ENCODE assay signal across 7 cellular contexts in the genomic region with DNA sequence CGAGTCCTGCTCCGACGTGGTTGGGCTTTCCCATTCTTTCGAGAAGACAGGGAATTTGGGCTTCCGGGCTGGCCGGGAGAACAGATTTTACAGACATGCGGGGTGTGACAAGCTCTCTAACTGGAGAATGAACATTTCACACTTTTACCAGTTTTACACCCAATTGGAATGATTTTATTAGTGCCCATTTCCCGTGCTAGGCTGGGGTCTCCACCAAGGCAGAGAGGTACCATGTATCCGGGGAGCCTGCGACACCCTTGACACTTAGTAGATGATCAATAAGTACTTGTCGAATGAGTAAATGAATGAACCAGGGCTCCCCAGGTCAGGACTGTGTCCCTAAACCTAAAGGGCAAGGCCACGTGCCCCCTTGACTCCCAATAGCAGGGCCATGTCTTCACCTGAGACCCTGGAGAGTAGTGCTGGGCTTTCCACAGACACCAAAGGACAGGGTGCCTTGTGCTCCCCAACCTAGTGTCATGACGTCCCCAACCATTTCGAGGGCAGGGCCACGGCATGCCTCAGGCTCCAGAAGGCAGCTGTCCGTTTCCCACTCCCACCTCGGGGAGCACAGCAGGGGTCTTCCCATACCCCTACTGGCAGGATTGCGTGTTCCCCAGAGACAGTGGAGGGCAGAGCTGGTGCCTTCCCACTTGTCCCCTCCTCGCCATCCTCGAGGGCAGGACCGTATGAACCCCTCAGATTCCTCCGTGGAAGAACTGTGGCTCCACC. TPM values are rescaled to one million over a fixed set of nuclear protein-coding genes. Genes with fewer than 3 reads are reported as not detected.
A peak's percentile ranks its signal among the peaks of the same experiment; 100 is the strongest.
DNase-seq lines count a peak whose midpoint lies in the region; ATAC-seq and TF ChIP-seq lines count a peak whose summit lies in the region.

No MANE protein-coding gene starts in this region.

- no peaks in the 10 kb centered on the region for H3K9me2 ChIP-seq in PC-9 (ENCODE audit: insufficient read depth)

- H3K27ac Mint-ChIP-seq in memory B cell: peak overlapping the region; percentile 94

- ATAC-seq in memory B cell (ENCODE audit: low read depth): no peak

- DNase-seq in GM20000 (ENCODE audit: low spot score): peak; percentile 48
- no peak for DNase-seq in PC-9
- no peak for DNase-seq in cardiac fibroblast (ENCODE audit: low read depth in 2 of 2)
- DNase-seq in memory B cell (ENCODE audit: low spot score in 2 of 2): peak in 1 of 2 donors; percentile 44
- peak in 1 of 2 donors; percentile 71 for DNase-seq in tibial artery
- DNase-seq in NCI-H526 treated with DMSO at 0.1 percent for 48 hours (lab: John Stamatoyannopoulos, UW): no peak
- DNase-seq in NCI-H1436 treated with DMSO at 0.1 percent for 48 hours (lab: John Stamatoyannopoulos, UW): no peak

- POLR2A ChIA-PET in PC-9 (lab: Charles Lee; ENCODE audit: unreplicated experiment): interaction anchor here (0.6 to 1.2 kb wide), 4 partner anchors 27 to 232 kb away, joined by 3 to 10 read pairs (median 6); a partner anchor contains a TSS

- H3K9me3 Mint-ChIP-seq in memory B cell: no peaks in the 10 kb centered on the region

- peaks cover 44% of the 10 kb centered on the region for H3K79me2 ChIP-seq in PC-9 (ENCODE audit: low read depth)

- peak overlapping the region; percentile 92 for H3K4me3 Mint-ChIP-seq in memory B cell

- TSS peak; percentile 89 for BruUV-seq in PC-9 (replicated peaks; lab: Mats Ljungman, UMichigan)

- H3K27me3 ChIP-seq in PC-9 (ENCODE audit: insufficient read depth, low read depth): no peaks in the 10 kb centered on the region
- no peaks in the 10 kb centered on the region for H3K27me3 ChIP-seq in tibial artery

- H3K4me2 ChIP-seq in PC-9: peak overlapping the region; percentile 97

- H3K4me3 ChIP-seq in PC-9 (peak overlapping the region; percentile 98), cardiac fibroblast (replicated peaks in 1 of 2; ENCODE audit: low read depth in 2 of 2, low read length in 2 of 2) (peak overlapping the region; percentile 83 to 86), tibial artery (peak overlapping the region; percentile 90 to 97)

- peak overlapping the region; percentile 93 for H2AFZ ChIP-seq in PC-9

- H3K36me3 ChIP-seq in PC-9 (ENCODE audit: low read depth) (no peaks in the 10 kb centered on the region; the same call in 1 of the 2 replicates), tibial artery (peaks cover 24 to 42% (median 32%) of the 10 kb centered on the region in 3 donors)

- peaks cover 55% of the 10 kb centered on the region for H3K4me1 Mint-ChIP-seq in memory B cell

- CTCF ChIA-PET in PC-9 (lab: Charles Lee): interaction anchor here (1.1 kb wide), 1 partner anchor 141 kb away, joined by 8 read pairs; no protein-coding TSS in a partner anchor

- intact Hi-C loops in PC-9 (cut with micrococcal nuclease; ENCODE audit: unreplicated experiment): loop anchor here (1.0 to 10.0 kb wide), 6 partner anchors 17 to 1145 kb away; a partner anchor contains a TSS
- intact Hi-C loops in tibial artery (cut with DNase I; ENCODE audit: low total_unique reads): loop anchor here (2.0 to 10.0 kb wide), 2 partner anchors 27 to 103 kb away; a partner anchor contains a TSS

- H3K27ac ChIP-seq in PC-9 (peak overlapping the region; percentile 69), tibial artery (peak overlapping the region; percentile 88 to 89)

- peaks cover 45% of the 10 kb centered on the region; the same call in 1 of the 2 replicates for H3F3A ChIP-seq in PC-9 (ENCODE audit: insufficient read depth, low read depth)

- TF ChIP-seq CTCF in GM20000 (IDR thresholded peaks at IDR 0.05; ENCODE audit: extremely low read depth, missing control alignments): no peak
- TF ChIP-seq CTCF in PC-9 (conservative IDR thresholded peaks at IDR 0.05): no peak
- TF ChIP-seq CTCF in cardiac fibroblast (IDR thresholded peaks at IDR 0.05; ENCODE audit: low read depth, low read length): no peak
- no peak for TF ChIP-seq CTCF in tibial artery (IDR thresholded peaks at IDR 0.05)

- H3K36me3 Mint-ChIP-seq in memory B cell: peaks cover 17% of the 10 kb centered on the region

- no peaks in the 10 kb centered on the region for H3K9me3 ChIP-seq in PC-9 (ENCODE audit: insufficient read depth, low read depth)
- H3K9me3 ChIP-seq in tibial artery: no peaks in the 10 kb centered on the region

- H3K4me1 ChIP-seq in PC-9 (replicated peaks; ENCODE audit: insufficient read depth) (peaks cover 71% of the 10 kb centered on the region), tibial artery (peaks cover 0 to 62% (median 35%) of the 10 kb centered on the region in 4 donors)

- no peaks in the 10 kb centered on the region for H4K20me1 ChIP-seq in PC-9 (ENCODE audit: insufficient read depth)

- H3K27me3 Mint-ChIP-seq in memory B cell: no peaks in the 10 kb centered on the region

RNA-seq across cellular contexts. Expression of a gene that starts 0.7 kb away (rescaled TPM):
- total RNA-seq in PC-9 (2021): 25.0 and 27.4 TPM in 2 replicates

RNA-seq across cellular contexts. Expression of a gene that starts 0.9 kb away (rescaled TPM):
- total RNA-seq in PC-9 (2021): 58.9 and 65.8 TPM in 2 replicates

RNA-seq across cellular contexts. Expression of a gene that starts 27.6 kb away (rescaled TPM):
- total RNA-seq in PC-9 (2021): 50.2 and 54.3 TPM in 2 replicates
